16 cellular contexts compared by ENCODE assay signal in the genomic region with DNA sequence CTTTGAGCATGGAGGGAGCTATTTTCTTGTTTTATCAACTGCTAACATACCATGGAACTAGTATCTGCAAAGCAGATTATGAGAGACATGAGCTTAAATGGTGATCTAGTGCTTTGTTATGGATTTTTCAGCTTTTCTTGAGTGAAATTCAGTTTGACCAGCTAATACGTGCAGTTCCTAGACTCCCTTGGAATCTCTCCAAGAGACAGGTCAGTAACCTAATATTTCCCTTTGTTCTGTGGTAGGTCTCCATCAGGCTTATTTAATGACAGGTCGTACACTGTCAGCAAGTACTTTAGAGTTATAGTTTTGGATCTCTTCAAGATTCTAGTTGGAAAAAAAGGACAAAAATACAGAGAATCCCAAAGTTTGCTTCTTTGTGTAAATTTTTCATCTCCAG.
"Had no signal": no experiment of that assay in that cellular context is flagged by ENCODE, and none has a peak within 500 bp of the region (broad histone marks: within the 10 kb centered on the region; RNA-seq: fewer than 3 reads in every experiment).

No MANE protein-coding gene starts in this region.

- H3K4me1 Mint-ChIP-seq: activated naive CD8-positive, alpha-beta T cell treated with anti-CD3 and anti-CD28 coated beads, Interleukin-2, amount 10 ng/mL, durations not matched to agents 7 days and 5 days; memory B cell; naive thymus-derived CD4-positive, alpha-beta T cell had no signal

- ATAC-seq: gastroesophageal sphincter; left lobe of liver; mucosa of descending colon; naive thymus-derived CD4-positive, alpha-beta T cell; right cardiac atrium had no signal

- H3K4me3 Mint-ChIP-seq: activated naive CD8-positive, alpha-beta T cell treated with anti-CD3 and anti-CD28 coated beads, Interleukin-2, amount 10 ng/mL, durations not matched to agents 7 days and 5 days; memory B cell; naive thymus-derived CD4-positive, alpha-beta T cell had no signal

- H3K27ac Mint-ChIP-seq: activated naive CD8-positive, alpha-beta T cell treated with anti-CD3 and anti-CD28 coated beads, Interleukin-2, amount 10 ng/mL, durations not matched to agents 7 days and 5 days; memory B cell; naive thymus-derived CD4-positive, alpha-beta T cell had no signal

- DNase-seq: activated CD4-positive, CD25-positive, alpha-beta regulatory T cell; activated naive CD4-positive, alpha-beta T cell; activated naive CD8-positive, alpha-beta T cell treated with anti-CD3 and anti-CD28 coated beads, Interleukin-2, amount 10 ng/mL, durations not matched to agents 7 days and 5 days; anterior cingulate cortex; mucosa of descending colon; naive thymus-derived CD4-positive, alpha-beta T cell; right cardiac atrium; stimulated activated CD4-positive, alpha-beta T cell treated with anti-CD3 and anti-CD28 coated beads, Interleukin-15, amount 100 ng/mL, for 24 hours; stimulated activated CD4-positive, alpha-beta T cell treated with anti-CD3 and anti-CD28 coated beads, Interleukin-4, amount 100 ng/mL, for 1 hour; stimulated activated naive CD4-positive, alpha-beta T cell; tibial artery; uterus had no signal

- H3K4me3 ChIP-seq: gastroesophageal sphincter, mucosa of descending colon, skin epidermis, tibial artery, uterus had no signal
